ENCODE assay signal across 2 cellular contexts in the genomic region with DNA sequence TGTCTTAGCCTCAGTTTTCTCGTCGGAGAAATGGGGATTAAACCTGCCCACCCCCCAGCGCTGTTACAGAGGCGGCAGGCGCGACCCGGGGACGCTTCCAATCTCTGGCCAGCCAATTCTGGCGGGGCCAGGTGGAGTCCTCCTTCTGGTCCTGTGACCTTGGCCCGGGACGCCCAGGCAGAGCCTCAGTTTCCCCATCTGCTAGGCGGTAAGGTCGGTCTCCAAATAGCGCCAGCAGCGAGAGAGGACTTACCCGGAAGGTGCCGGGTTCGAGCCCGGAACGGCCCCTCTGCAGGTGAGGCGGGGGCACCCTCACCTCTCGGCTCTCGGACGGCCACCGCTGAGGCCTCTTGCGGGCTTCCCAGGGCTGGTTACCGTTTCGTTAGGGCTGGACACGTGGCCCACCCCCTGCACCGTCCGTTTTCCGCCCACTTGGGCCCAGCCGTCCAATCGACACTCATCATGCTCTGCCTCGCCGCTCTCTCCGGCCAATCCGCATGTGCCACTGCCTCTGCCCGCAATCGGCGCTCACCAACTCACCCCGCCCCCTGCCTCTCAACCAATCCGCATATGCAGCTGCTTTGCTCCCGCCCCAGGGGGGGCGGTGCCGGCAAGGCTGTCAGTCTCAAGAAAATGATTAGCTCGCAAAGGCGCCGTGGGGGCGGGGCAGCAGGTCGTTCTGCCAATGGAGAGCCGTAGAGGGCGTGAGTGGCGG.
A peak's percentile ranks its signal among the peaks of the same experiment; 100 is the strongest.
TF ChIP-seq lines count a peak whose summit lies in the region.

TSS of gene ISOC2 (minus strand) at position 384 of the 715 bp plus-strand sequence. CDS start 5,156 bp downstream, outside the sequence.

TF ChIP-seq in IMR-90, 13 proteins besides CTCF, POLR2A, EP300 and RAD21:
- TF ChIP-seq, protein P1, sequence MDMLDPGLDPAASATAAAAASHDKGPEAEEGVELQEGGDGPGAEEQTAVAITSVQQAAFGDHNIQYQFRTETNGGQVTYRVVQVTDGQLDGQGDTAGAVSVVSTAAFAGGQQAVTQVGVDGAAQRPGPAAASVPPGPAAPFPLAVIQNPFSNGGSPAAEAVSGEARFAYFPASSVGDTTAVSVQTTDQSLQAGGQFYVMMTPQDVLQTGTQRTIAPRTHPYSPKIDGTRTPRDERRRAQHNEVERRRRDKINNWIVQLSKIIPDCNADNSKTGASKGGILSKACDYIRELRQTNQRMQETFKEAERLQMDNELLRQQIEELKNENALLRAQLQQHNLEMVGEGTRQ (IDR thresholded peaks at IDR 0.05; ENCODE audit: low read depth, low read length): peak; percentile 97
- TF ChIP-seq RCOR1 (IDR thresholded peaks at IDR 0.05; ENCODE audit: insufficient replicate concordance, low read length) (peak; percentile 59), NFE2L2 (IDR thresholded peaks at IDR 0.05; ENCODE audit: low read depth, low read length) (no peak), RFX5 (IDR thresholded peaks at IDR 0.05; ENCODE audit: low read depth, low read length) (0 out of 2 replicates have a peak, but pooled peaks have one; percentile 23), BHLHE40 (IDR thresholded peaks at IDR 0.05; ENCODE audit: low read depth, low read length) (no peak), FOS (IDR thresholded peaks at IDR 0.05; ENCODE audit: low read depth, low read length) (peak; percentile 35; the same call in 1 of the 2 replicates), CHD1 (IDR thresholded peaks at IDR 0.05; ENCODE audit: low read depth, low read length) (no peak), CEBPB (IDR thresholded peaks at IDR 0.05; ENCODE audit: low read depth, low read length) (0 out of 2 replicates have a peak, but pooled peaks have one; percentile 0), MAZ (IDR thresholded peaks at IDR 0.05; ENCODE audit: borderline replicate concordance, low read depth, low read length) (peak; percentile 88), MAFK (IDR thresholded peaks at IDR 0.05; ENCODE audit: low read depth, low read length) (peak; percentile 49; the same call in 1 of the 2 replicates), SMC3 (IDR thresholded peaks at IDR 0.05; ENCODE audit: low read depth, low read length) (no peak), MXI1 (IDR thresholded peaks at IDR 0.05; ENCODE audit: borderline replicate concordance, low read depth, low read length) (peak; percentile 90)
- TF ChIP-seq, protein P2, sequence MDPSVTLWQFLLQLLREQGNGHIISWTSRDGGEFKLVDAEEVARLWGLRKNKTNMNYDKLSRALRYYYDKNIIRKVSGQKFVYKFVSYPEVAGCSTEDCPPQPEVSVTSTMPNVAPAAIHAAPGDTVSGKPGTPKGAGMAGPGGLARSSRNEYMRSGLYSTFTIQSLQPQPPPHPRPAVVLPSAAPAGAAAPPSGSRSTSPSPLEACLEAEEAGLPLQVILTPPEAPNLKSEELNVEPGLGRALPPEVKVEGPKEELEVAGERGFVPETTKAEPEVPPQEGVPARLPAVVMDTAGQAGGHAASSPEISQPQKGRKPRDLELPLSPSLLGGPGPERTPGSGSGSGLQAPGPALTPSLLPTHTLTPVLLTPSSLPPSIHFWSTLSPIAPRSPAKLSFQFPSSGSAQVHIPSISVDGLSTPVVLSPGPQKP (IDR thresholded peaks at IDR 0.05; ENCODE audit: borderline replicate concordance, low read depth, low read length): no peak

TF ChIP-seq in endothelial cell of umbilical vein, 7 proteins besides CTCF, POLR2A, EP300 and RAD21:
- TF ChIP-seq MYC (IDR thresholded peaks at IDR 0.05; ENCODE audit: low read depth, low read length) (peak; percentile 37), FOS (IDR thresholded peaks at IDR 0.05; ENCODE audit: borderline replicate concordance, insufficient read depth, low read length) (no peak)
- TF ChIP-seq, protein P3, sequence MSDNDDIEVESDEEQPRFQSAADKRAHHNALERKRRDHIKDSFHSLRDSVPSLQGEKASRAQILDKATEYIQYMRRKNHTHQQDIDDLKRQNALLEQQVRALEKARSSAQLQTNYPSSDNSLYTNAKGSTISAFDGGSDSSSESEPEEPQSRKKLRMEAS (IDR thresholded peaks at IDR 0.05; ENCODE audit: insufficient read depth, insufficient read length): peak; percentile 95
TF ChIP-seq in endothelial cell of umbilical vein: peak in this region for 2.
